ENCODE assay signal across 1 cellular context in the genomic region with DNA sequence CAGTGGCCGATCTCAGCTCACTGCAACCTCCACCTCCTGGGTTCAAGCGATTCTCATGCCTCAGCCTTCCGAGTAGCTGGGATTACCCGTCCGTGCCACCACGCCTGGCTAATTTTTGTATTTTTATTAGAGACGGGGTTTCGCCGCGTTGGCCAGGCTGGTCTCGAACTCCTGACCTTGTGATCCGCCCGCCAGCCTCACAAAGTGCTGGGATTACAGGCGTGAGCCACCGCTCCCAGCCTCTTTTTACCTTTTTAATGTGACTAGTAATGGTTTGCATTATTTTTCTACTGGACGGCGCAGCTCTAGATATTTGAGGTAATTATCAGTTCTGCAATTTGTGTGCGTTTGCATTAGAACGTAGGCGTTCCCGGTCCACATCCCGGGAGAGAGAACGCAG.
TF ChIP-seq lines count a peak whose summit lies in the region.

No MANE protein-coding gene starts in this region.

TF ChIP-seq in K562, 482 proteins besides CTCF, POLR2A, EP300 and RAD21:
- 0 out of 2 replicates have a peak, but pooled peaks have one; percentile 7 for TF ChIP-seq KAT7 (CRISPR knock-in tag; IDR thresholded peaks at IDR 0.05; ENCODE audit: borderline replicate concordance)
TF ChIP-seq in K562: peak in this region for 1; not testable (repeated sequence) for 481.
